ENCODE assay signal across 3 cellular contexts in the genomic region with DNA sequence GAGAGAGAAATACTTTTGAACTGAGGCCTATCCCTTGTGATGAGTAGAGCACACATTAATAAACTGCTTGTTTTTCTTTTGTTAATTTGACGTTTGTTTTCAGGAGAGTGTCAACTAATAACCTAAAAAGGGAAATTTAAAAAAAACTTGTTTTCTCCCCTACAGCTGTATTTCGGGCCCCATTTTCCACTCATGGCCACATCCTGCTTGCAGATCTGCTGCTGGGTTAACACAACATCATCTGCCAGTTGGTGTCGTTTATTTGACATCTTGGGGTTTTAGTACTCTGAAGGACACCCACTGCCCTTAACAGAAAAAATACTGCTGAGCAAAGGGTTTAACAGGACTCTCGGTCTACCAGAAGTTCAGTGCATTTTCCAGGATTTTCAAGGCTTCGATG.
TF ChIP-seq lines count a peak whose summit lies in the region.

No MANE protein-coding gene starts in this region.

TF ChIP-seq in liver, 16 proteins besides CTCF, POLR2A, EP300 and RAD21:
- TF ChIP-seq YY1 (IDR thresholded peaks at IDR 0.05), result peak; percentile 18
- TF ChIP-seq, protein P1, sequence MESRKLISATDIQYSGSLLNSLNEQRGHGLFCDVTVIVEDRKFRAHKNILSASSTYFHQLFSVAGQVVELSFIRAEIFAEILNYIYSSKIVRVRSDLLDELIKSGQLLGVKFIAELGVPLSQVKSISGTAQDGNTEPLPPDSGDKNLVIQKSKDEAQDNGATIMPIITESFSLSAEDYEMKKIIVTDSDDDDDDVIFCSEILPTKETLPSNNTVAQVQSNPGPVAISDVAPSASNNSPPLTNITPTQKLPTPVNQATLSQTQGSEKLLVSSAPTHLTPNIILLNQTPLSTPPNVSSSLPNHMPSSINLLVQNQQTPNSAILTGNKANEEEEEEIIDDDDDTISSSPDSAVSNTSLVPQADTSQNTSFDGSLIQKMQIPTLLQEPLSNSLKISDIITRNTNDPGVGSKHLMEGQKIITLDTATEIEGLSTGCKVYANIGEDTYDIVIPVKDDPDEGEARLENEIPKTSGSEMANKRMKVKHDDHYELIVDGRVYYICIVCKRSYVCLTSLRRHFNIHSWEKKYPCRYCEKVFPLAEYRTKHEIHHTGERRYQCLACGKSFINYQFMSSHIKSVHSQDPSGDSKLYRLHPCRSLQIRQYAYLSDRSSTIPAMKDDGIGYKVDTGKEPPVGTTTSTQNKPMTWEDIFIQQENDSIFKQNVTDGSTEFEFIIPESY (IDR thresholded peaks at IDR 0.05), result no peak

TF ChIP-seq in HepG2, 621 proteins besides CTCF, POLR2A, EP300 and RAD21:
- no peak for TF ChIP-seq ZNF382 (CRISPR knock-in tag; IDR thresholded peaks at IDR 0.05; ENCODE audit: borderline replicate concordance)
- TF ChIP-seq ZSCAN21 (CRISPR knock-in tag; IDR thresholded peaks at IDR 0.05; ENCODE audit: borderline replicate concordance), result no peak
- TF ChIP-seq PLRG1 (conservative IDR thresholded peaks at IDR 0.05), result no peak
- TF ChIP-seq, protein P2, sequence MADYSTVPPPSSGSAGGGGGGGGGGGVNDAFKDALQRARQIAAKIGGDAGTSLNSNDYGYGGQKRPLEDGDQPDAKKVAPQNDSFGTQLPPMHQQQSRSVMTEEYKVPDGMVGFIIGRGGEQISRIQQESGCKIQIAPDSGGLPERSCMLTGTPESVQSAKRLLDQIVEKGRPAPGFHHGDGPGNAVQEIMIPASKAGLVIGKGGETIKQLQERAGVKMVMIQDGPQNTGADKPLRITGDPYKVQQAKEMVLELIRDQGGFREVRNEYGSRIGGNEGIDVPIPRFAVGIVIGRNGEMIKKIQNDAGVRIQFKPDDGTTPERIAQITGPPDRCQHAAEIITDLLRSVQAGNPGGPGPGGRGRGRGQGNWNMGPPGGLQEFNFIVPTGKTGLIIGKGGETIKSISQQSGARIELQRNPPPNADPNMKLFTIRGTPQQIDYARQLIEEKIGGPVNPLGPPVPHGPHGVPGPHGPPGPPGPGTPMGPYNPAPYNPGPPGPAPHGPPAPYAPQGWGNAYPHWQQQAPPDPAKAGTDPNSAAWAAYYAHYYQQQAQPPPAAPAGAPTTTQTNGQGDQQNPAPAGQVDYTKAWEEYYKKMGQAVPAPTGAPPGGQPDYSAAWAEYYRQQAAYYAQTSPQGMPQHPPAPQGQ (CRISPR knock-in tag; IDR thresholded peaks at IDR 0.05; ENCODE audit: borderline replicate concordance), result no peak
- TF ChIP-seq, protein P3, sequence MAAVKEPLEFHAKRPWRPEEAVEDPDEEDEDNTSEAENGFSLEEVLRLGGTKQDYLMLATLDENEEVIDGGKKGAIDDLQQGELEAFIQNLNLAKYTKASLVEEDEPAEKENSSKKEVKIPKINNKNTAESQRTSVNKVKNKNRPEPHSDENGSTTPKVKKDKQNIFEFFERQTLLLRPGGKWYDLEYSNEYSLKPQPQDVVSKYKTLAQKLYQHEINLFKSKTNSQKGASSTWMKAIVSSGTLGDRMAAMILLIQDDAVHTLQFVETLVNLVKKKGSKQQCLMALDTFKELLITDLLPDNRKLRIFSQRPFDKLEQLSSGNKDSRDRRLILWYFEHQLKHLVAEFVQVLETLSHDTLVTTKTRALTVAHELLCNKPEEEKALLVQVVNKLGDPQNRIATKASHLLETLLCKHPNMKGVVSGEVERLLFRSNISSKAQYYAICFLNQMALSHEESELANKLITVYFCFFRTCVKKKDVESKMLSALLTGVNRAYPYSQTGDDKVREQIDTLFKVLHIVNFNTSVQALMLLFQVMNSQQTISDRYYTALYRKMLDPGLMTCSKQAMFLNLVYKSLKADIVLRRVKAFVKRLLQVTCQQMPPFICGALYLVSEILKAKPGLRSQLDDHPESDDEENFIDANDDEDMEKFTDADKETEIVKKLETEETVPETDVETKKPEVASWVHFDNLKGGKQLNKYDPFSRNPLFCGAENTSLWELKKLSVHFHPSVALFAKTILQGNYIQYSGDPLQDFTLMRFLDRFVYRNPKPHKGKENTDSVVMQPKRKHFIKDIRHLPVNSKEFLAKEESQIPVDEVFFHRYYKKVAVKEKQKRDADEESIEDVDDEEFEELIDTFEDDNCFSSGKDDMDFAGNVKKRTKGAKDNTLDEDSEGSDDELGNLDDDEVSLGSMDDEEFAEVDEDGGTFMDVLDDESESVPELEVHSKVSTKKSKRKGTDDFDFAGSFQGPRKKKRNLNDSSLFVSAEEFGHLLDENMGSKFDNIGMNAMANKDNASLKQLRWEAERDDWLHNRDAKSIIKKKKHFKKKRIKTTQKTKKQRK (IDR thresholded peaks at IDR 0.05; ENCODE audit: low read length), result no peak
- TF ChIP-seq NFIC (IDR thresholded peaks at IDR 0.05; ENCODE audit: low read length), result no peak
- no peak for TF ChIP-seq ZNF501 (CRISPR knock-in tag; IDR thresholded peaks at IDR 0.05)
- TF ChIP-seq, protein P4, sequence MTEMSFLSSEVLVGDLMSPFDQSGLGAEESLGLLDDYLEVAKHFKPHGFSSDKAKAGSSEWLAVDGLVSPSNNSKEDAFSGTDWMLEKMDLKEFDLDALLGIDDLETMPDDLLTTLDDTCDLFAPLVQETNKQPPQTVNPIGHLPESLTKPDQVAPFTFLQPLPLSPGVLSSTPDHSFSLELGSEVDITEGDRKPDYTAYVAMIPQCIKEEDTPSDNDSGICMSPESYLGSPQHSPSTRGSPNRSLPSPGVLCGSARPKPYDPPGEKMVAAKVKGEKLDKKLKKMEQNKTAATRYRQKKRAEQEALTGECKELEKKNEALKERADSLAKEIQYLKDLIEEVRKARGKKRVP (CRISPR knock-in tag; IDR thresholded peaks at IDR 0.05), result no peak
- no peak for TF ChIP-seq ZNF660 (CRISPR knock-in tag; IDR thresholded peaks at IDR 0.05; ENCODE audit: borderline replicate concordance, low read depth)
- TF ChIP-seq, protein P5, sequence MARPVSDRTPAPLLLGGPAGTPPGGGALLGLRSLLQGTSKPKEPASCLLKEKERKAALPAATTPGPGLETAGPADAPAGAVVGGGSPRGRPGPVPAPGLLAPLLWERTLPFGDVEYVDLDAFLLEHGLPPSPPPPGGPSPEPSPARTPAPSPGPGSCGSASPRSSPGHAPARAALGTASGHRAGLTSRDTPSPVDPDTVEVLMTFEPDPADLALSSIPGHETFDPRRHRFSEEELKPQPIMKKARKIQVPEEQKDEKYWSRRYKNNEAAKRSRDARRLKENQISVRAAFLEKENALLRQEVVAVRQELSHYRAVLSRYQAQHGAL (CRISPR knock-in tag; IDR thresholded peaks at IDR 0.05; ENCODE audit: not compliant biosample characterization), result no peak
- TF ChIP-seq GLI4 (CRISPR knock-in tag; IDR thresholded peaks at IDR 0.05; ENCODE audit: borderline replicate concordance), result no peak
- TF ChIP-seq ZNF558 (CRISPR knock-in tag; IDR thresholded peaks at IDR 0.05; ENCODE audit: borderline replicate concordance), result no peak
- TF ChIP-seq ZNF354B (CRISPR knock-in tag; IDR thresholded peaks at IDR 0.05), result no peak
- TF ChIP-seq ZNF121 (CRISPR knock-in tag; IDR thresholded peaks at IDR 0.05), result no peak
- TF ChIP-seq FOSL1 (CRISPR knock-in tag; IDR thresholded peaks at IDR 0.05; ENCODE audit: borderline replicate concordance), result no peak
- TF ChIP-seq, protein P6, sequence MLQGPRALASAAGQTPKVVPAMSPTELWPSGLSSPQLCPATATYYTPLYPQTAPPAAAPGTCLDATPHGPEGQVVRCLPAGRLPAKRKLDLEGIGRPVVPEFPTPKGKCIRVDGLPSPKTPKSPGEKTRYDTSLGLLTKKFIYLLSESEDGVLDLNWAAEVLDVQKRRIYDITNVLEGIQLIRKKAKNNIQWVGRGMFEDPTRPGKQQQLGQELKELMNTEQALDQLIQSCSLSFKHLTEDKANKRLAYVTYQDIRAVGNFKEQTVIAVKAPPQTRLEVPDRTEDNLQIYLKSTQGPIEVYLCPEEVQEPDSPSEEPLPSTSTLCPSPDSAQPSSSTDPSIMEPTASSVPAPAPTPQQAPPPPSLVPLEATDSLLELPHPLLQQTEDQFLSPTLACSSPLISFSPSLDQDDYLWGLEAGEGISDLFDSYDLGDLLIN (CRISPR knock-in tag; IDR thresholded peaks at IDR 0.05; ENCODE audit: borderline replicate concordance), result no peak
- no peak for TF ChIP-seq ZBTB21 (CRISPR knock-in tag; IDR thresholded peaks at IDR 0.05)

TF ChIP-seq in WTC11, 78 proteins besides CTCF, POLR2A, EP300 and RAD21:
- TF ChIP-seq TCF7 (CRISPR knock-in tag; IDR thresholded peaks at IDR 0.05; ENCODE audit: low read depth) (no peak), PRRX2 (CRISPR knock-in tag; IDR thresholded peaks at IDR 0.05) (no peak), TP53 (CRISPR knock-in tag; IDR thresholded peaks at IDR 0.05) (no peak), JUN (CRISPR knock-in tag; IDR thresholded peaks at IDR 0.05) (no peak), IRF2 (CRISPR knock-in tag; IDR thresholded peaks at IDR 0.05; ENCODE audit: borderline replicate concordance, low read depth) (no peak), CREM (CRISPR knock-in tag; IDR thresholded peaks at IDR 0.05) (no peak), CBFB (CRISPR knock-in tag; IDR thresholded peaks at IDR 0.05; ENCODE audit: low read depth) (no peak), SMAD4 (CRISPR knock-in tag; IDR thresholded peaks at IDR 0.05) (no peak), ZNF317 (CRISPR knock-in tag; IDR thresholded peaks at IDR 0.05; ENCODE audit: borderline replicate concordance, low read depth) (no peak), NR3C1 (CRISPR knock-in tag; conservative IDR thresholded peaks at IDR 0.05; ENCODE audit: low read depth) (no peak), ZNF416 (CRISPR knock-in tag; IDR thresholded peaks at IDR 0.05) (no peak), FOXP1 (CRISPR knock-in tag; IDR thresholded peaks at IDR 0.05; ENCODE audit: borderline replicate concordance) (no peak), NFE2L1 (CRISPR knock-in tag; IDR thresholded peaks at IDR 0.05) (no peak)
- TF ChIP-seq, protein P7, sequence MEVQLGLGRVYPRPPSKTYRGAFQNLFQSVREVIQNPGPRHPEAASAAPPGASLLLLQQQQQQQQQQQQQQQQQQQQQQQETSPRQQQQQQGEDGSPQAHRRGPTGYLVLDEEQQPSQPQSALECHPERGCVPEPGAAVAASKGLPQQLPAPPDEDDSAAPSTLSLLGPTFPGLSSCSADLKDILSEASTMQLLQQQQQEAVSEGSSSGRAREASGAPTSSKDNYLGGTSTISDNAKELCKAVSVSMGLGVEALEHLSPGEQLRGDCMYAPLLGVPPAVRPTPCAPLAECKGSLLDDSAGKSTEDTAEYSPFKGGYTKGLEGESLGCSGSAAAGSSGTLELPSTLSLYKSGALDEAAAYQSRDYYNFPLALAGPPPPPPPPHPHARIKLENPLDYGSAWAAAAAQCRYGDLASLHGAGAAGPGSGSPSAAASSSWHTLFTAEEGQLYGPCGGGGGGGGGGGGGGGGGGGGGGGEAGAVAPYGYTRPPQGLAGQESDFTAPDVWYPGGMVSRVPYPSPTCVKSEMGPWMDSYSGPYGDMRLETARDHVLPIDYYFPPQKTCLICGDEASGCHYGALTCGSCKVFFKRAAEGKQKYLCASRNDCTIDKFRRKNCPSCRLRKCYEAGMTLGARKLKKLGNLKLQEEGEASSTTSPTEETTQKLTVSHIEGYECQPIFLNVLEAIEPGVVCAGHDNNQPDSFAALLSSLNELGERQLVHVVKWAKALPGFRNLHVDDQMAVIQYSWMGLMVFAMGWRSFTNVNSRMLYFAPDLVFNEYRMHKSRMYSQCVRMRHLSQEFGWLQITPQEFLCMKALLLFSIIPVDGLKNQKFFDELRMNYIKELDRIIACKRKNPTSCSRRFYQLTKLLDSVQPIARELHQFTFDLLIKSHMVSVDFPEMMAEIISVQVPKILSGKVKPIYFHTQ (CRISPR knock-in tag; IDR thresholded peaks at IDR 0.05), result no peak
- TF ChIP-seq, protein P8, sequence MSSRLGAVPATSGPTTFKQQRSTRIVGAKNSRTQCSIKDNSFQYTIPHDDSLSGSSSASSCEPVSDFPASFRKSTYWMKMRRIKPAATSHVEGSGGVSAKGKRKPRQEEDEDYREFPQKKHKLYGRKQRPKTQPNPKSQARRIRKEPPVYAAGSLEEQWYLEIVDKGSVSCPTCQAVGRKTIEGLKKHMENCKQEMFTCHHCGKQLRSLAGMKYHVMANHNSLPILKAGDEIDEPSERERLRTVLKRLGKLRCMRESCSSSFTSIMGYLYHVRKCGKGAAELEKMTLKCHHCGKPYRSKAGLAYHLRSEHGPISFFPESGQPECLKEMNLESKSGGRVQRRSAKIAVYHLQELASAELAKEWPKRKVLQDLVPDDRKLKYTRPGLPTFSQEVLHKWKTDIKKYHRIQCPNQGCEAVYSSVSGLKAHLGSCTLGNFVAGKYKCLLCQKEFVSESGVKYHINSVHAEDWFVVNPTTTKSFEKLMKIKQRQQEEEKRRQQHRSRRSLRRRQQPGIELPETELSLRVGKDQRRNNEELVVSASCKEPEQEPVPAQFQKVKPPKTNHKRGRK (CRISPR knock-in tag; IDR thresholded peaks at IDR 0.05; ENCODE audit: borderline replicate concordance), result no peak
- TF ChIP-seq, protein P9, sequence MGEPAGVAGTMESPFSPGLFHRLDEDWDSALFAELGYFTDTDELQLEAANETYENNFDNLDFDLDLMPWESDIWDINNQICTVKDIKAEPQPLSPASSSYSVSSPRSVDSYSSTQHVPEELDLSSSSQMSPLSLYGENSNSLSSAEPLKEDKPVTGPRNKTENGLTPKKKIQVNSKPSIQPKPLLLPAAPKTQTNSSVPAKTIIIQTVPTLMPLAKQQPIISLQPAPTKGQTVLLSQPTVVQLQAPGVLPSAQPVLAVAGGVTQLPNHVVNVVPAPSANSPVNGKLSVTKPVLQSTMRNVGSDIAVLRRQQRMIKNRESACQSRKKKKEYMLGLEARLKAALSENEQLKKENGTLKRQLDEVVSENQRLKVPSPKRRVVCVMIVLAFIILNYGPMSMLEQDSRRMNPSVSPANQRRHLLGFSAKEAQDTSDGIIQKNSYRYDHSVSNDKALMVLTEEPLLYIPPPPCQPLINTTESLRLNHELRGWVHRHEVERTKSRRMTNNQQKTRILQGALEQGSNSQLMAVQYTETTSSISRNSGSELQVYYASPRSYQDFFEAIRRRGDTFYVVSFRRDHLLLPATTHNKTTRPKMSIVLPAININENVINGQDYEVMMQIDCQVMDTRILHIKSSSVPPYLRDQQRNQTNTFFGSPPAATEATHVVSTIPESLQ (CRISPR knock-in tag; IDR thresholded peaks at IDR 0.05), result no peak
- TF ChIP-seq, protein P10, sequence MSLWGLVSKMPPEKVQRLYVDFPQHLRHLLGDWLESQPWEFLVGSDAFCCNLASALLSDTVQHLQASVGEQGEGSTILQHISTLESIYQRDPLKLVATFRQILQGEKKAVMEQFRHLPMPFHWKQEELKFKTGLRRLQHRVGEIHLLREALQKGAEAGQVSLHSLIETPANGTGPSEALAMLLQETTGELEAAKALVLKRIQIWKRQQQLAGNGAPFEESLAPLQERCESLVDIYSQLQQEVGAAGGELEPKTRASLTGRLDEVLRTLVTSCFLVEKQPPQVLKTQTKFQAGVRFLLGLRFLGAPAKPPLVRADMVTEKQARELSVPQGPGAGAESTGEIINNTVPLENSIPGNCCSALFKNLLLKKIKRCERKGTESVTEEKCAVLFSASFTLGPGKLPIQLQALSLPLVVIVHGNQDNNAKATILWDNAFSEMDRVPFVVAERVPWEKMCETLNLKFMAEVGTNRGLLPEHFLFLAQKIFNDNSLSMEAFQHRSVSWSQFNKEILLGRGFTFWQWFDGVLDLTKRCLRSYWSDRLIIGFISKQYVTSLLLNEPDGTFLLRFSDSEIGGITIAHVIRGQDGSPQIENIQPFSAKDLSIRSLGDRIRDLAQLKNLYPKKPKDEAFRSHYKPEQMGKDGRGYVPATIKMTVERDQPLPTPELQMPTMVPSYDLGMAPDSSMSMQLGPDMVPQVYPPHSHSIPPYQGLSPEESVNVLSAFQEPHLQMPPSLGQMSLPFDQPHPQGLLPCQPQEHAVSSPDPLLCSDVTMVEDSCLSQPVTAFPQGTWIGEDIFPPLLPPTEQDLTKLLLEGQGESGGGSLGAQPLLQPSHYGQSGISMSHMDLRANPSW (CRISPR knock-in tag; conservative IDR thresholded peaks at IDR 0.05; ENCODE audit: low read depth), result no peak
TF ChIP-seq in WTC11: peak in this region for 0.
